In the genomic region with DNA sequence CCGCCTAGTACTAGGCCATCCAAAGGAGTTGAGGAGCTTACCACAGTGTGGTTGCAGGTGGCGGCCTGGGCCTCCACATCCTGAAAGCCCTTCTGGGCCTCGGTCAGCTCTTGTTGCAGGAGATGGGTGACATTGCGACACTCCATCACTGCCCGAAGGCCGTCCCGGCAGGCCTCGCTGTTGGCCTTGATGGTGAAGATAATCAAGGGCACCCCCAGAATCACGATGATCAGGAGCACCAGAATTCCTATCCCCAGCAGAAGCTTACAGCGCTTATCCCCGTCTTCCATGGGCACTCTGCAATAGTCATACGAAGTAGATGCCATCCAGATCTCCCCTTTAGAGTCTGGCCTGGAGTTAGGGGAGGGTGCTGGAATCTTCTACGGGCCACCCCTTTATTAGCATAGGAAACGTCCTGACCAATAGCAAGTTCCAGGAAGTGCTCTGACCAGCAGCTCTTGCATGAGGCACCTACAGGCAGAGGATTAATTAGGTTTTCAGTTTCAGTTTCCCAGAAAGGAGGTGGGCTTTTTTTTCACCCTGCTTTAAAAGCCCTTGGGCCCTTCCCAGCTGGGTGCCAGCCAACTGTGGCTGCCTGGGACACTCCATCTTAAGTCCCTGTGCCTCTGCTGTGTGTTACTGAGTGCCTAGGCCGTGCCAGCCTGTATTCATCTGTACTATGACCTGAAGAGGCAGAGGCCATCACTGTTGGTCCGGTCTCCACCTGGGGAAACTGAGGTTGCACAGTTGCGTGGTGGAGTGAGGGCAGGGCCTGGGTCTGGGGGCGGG, we compare ENCODE assay signal across 1 cellular context.
TF ChIP-seq lines count a peak whose summit lies in the region.

A gene with protein sequence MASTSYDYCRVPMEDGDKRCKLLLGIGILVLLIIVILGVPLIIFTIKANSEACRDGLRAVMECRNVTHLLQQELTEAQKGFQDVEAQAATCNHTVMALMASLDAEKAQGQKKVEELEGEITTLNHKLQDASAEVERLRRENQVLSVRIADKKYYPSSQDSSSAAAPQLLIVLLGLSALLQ (minus strand): TSS at position 381 of the 789 bp plus-strand sequence. CDS start 55 bp downstream, at position 326.

TF ChIP-seq in HepG2, 621 proteins besides CTCF, POLR2A, EP300 and RAD21 (continued from another document and continues in another):
- TF ChIP-seq ZNF577 (CRISPR knock-in tag; IDR thresholded peaks at IDR 0.05; ENCODE audit: borderline replicate concordance, low read depth) (no peak), ZNF446 (CRISPR knock-in tag; IDR thresholded peaks at IDR 0.05) (peak; percentile 36; the same call in 1 of the 2 replicates), NCOA1 (CRISPR knock-in tag; IDR thresholded peaks at IDR 0.05) (no peak), JDP2 (CRISPR knock-in tag; IDR thresholded peaks at IDR 0.05; ENCODE audit: borderline replicate concordance) (no peak), SMAD1 (CRISPR knock-in tag; IDR thresholded peaks at IDR 0.05; ENCODE audit: borderline replicate concordance, low read depth) (no peak), GTF2F1 (IDR thresholded peaks at IDR 0.05; ENCODE audit: low read length) (no peak; the same call in 1 of the 2 replicates), MTF1 (CRISPR knock-in tag; IDR thresholded peaks at IDR 0.05) (no peak), JUND (CRISPR knock-in tag; IDR thresholded peaks at IDR 0.05) (no peak), ZNF670 (CRISPR knock-in tag; IDR thresholded peaks at IDR 0.05; ENCODE audit: borderline replicate concordance) (peak; percentile 38; the same call in 1 of the 2 replicates), ZNF7 (CRISPR knock-in tag; IDR thresholded peaks at IDR 0.05) (no peak), NR2F2 (IDR thresholded peaks at IDR 0.05; ENCODE audit: borderline replicate concordance, low read depth) (no peak; the same call in 1 of the 2 replicates), CCDC6 (CRISPR knock-in tag; IDR thresholded peaks at IDR 0.05) (peak; percentile 67; the same call in 1 of the 2 replicates), RARA (CRISPR knock-in tag; IDR thresholded peaks at IDR 0.05) (no peak), ZNF691 (CRISPR knock-in tag; IDR thresholded peaks at IDR 0.05; ENCODE audit: borderline replicate concordance, low read depth) (no peak), SMAD3 (CRISPR knock-in tag; IDR thresholded peaks at IDR 0.05) (no peak), SALL2 (CRISPR knock-in tag; IDR thresholded peaks at IDR 0.05) (no peak), ATF5 (CRISPR knock-in tag; IDR thresholded peaks at IDR 0.05; ENCODE audit: low read depth) (no peak), ZIK1 (CRISPR knock-in tag; IDR thresholded peaks at IDR 0.05; ENCODE audit: borderline replicate concordance, low read depth) (no peak; the same call in 1 of the 2 replicates), ZNF343 (CRISPR knock-in tag; IDR thresholded peaks at IDR 0.05) (no peak), ZNF180 (CRISPR knock-in tag; IDR thresholded peaks at IDR 0.05; ENCODE audit: borderline replicate concordance, low read depth) (no peak), ZNF451 (CRISPR knock-in tag; IDR thresholded peaks at IDR 0.05) (no peak), RFXANK (CRISPR knock-in tag; IDR thresholded peaks at IDR 0.05) (no peak), SETDB1 (CRISPR knock-in tag; IDR thresholded peaks at IDR 0.05; ENCODE audit: borderline replicate concordance) (no peak), MEIS2 (CRISPR knock-in tag; IDR thresholded peaks at IDR 0.05) (no peak), SRSF1 (optimal IDR thresholded peaks at IDR 0.05; ENCODE audit: low read depth, low read length) (no peak), KAT8 (CRISPR knock-in tag; IDR thresholded peaks at IDR 0.05) (peak; percentile 70), IKZF4 (CRISPR knock-in tag; IDR thresholded peaks at IDR 0.05; ENCODE audit: borderline replicate concordance, low read depth, not compliant biosample characterization) (no peak), ZNF660 (CRISPR knock-in tag; IDR thresholded peaks at IDR 0.05; ENCODE audit: borderline replicate concordance, low read depth) (no peak), CENPX (CRISPR knock-in tag; IDR thresholded peaks at IDR 0.05) (no peak), ASH2L (IDR thresholded peaks at IDR 0.05; ENCODE audit: insufficient read length, low read depth, low read length) (peak; percentile 55), ZNF570 (CRISPR knock-in tag; IDR thresholded peaks at IDR 0.05; ENCODE audit: borderline replicate concordance) (no peak), NFYB (CRISPR knock-in tag; IDR thresholded peaks at IDR 0.05) (peak; percentile 69), TAF1 (CRISPR knock-in tag; IDR thresholded peaks at IDR 0.05) (peak; percentile 58; the same call in 1 of the 2 replicates)
- TF ChIP-seq, protein P1, sequence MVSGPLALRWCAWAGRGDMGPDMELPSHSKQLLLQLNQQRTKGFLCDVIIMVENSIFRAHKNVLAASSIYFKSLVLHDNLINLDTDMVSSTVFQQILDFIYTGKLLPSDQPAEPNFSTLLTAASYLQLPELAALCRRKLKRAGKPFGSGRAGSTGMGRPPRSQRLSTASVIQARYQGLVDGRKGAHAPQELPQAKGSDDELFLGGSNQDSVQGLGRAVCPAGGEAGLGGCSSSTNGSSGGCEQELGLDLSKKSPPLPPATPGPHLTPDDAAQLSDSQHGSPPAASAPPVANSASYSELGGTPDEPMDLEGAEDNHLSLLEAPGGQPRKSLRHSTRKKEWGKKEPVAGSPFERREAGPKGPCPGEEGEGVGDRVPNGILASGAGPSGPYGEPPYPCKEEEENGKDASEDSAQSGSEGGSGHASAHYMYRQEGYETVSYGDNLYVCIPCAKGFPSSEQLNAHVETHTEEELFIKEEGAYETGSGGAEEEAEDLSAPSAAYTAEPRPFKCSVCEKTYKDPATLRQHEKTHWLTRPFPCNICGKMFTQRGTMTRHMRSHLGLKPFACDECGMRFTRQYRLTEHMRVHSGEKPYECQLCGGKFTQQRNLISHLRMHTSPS (CRISPR knock-in tag; IDR thresholded peaks at IDR 0.05; ENCODE audit: low read depth): no peak
- TF ChIP-seq, protein P2, sequence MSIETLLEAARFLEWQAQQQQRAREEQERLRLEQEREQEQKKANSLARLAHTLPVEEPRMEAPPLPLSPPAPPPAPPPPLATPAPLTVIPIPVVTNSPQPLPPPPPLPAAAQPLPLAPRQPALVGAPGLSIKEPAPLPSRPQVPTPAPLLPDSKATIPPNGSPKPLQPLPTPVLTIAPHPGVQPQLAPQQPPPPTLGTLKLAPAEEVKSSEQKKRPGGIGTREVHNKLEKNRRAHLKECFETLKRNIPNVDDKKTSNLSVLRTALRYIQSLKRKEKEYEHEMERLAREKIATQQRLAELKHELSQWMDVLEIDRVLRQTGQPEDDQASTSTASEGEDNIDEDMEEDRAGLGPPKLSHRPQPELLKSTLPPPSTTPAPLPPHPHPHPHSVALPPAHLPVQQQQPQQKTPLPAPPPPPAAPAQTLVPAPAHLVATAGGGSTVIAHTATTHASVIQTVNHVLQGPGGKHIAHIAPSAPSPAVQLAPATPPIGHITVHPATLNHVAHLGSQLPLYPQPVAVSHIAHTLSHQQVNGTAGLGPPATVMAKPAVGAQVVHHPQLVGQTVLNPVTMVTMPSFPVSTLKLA (IDR thresholded peaks at IDR 0.05): no peak
- TF ChIP-seq, protein P3, sequence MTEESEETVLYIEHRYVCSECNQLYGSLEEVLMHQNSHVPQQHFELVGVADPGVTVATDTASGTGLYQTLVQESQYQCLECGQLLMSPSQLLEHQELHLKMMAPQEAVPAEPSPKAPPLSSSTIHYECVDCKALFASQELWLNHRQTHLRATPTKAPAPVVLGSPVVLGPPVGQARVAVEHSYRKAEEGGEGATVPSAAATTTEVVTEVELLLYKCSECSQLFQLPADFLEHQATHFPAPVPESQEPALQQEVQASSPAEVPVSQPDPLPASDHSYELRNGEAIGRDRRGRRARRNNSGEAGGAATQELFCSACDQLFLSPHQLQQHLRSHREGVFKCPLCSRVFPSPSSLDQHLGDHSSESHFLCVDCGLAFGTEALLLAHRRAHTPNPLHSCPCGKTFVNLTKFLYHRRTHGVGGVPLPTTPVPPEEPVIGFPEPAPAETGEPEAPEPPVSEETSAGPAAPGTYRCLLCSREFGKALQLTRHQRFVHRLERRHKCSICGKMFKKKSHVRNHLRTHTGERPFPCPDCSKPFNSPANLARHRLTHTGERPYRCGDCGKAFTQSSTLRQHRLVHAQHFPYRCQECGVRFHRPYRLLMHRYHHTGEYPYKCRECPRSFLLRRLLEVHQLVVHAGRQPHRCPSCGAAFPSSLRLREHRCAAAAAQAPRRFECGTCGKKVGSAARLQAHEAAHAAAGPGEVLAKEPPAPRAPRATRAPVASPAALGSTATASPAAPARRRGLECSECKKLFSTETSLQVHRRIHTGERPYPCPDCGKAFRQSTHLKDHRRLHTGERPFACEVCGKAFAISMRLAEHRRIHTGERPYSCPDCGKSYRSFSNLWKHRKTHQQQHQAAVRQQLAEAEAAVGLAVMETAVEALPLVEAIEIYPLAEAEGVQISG (CRISPR knock-in tag; IDR thresholded peaks at IDR 0.05): peak; percentile 21; the same call in 1 of the 2 replicates
- TF ChIP-seq, protein P4, sequence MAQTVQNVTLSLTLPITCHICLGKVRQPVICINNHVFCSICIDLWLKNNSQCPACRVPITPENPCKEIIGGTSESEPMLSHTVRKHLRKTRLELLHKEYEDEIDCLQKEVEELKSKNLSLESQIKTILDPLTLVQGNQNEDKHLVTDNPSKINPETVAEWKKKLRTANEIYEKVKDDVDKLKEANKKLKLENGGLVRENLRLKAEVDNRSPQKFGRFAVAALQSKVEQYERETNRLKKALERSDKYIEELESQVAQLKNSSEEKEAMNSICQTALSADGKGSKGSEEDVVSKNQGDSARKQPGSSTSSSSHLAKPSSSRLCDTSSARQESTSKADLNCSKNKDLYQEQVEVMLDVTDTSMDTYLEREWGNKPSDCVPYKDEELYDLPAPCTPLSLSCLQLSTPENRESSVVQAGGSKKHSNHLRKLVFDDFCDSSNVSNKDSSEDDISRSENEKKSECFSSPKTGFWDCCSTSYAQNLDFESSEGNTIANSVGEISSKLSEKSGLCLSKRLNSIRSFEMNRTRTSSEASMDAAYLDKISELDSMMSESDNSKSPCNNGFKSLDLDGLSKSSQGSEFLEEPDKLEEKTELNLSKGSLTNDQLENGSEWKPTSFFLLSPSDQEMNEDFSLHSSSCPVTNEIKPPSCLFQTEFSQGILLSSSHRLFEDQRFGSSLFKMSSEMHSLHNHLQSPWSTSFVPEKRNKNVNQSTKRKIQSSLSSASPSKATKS (CRISPR knock-in tag; IDR thresholded peaks at IDR 0.05): no peak
- TF ChIP-seq, protein P5, sequence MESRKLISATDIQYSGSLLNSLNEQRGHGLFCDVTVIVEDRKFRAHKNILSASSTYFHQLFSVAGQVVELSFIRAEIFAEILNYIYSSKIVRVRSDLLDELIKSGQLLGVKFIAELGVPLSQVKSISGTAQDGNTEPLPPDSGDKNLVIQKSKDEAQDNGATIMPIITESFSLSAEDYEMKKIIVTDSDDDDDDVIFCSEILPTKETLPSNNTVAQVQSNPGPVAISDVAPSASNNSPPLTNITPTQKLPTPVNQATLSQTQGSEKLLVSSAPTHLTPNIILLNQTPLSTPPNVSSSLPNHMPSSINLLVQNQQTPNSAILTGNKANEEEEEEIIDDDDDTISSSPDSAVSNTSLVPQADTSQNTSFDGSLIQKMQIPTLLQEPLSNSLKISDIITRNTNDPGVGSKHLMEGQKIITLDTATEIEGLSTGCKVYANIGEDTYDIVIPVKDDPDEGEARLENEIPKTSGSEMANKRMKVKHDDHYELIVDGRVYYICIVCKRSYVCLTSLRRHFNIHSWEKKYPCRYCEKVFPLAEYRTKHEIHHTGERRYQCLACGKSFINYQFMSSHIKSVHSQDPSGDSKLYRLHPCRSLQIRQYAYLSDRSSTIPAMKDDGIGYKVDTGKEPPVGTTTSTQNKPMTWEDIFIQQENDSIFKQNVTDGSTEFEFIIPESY (CRISPR knock-in tag; IDR thresholded peaks at IDR 0.05): no peak
- TF ChIP-seq, protein P6, sequence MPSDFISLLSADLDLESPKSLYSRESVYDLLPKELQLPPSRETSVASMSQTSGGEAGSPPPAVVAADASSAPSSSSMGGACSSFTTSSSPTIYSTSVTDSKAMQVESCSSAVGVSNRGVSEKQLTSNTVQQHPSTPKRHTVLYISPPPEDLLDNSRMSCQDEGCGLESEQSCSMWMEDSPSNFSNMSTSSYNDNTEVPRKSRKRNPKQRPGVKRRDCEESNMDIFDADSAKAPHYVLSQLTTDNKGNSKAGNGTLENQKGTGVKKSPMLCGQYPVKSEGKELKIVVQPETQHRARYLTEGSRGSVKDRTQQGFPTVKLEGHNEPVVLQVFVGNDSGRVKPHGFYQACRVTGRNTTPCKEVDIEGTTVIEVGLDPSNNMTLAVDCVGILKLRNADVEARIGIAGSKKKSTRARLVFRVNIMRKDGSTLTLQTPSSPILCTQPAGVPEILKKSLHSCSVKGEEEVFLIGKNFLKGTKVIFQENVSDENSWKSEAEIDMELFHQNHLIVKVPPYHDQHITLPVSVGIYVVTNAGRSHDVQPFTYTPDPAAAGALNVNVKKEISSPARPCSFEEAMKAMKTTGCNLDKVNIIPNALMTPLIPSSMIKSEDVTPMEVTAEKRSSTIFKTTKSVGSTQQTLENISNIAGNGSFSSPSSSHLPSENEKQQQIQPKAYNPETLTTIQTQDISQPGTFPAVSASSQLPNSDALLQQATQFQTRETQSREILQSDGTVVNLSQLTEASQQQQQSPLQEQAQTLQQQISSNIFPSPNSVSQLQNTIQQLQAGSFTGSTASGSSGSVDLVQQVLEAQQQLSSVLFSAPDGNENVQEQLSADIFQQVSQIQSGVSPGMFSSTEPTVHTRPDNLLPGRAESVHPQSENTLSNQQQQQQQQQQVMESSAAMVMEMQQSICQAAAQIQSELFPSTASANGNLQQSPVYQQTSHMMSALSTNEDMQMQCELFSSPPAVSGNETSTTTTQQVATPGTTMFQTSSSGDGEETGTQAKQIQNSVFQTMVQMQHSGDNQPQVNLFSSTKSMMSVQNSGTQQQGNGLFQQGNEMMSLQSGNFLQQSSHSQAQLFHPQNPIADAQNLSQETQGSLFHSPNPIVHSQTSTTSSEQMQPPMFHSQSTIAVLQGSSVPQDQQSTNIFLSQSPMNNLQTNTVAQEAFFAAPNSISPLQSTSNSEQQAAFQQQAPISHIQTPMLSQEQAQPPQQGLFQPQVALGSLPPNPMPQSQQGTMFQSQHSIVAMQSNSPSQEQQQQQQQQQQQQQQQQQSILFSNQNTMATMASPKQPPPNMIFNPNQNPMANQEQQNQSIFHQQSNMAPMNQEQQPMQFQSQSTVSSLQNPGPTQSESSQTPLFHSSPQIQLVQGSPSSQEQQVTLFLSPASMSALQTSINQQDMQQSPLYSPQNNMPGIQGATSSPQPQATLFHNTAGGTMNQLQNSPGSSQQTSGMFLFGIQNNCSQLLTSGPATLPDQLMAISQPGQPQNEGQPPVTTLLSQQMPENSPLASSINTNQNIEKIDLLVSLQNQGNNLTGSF (CRISPR knock-in tag; IDR thresholded peaks at IDR 0.05): no peak
- TF ChIP-seq, protein P7, sequence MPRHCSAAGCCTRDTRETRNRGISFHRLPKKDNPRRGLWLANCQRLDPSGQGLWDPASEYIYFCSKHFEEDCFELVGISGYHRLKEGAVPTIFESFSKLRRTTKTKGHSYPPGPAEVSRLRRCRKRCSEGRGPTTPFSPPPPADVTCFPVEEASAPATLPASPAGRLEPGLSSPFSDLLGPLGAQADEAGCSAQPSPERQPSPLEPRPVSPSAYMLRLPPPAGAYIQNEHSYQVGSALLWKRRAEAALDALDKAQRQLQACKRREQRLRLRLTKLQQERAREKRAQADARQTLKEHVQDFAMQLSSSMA (CRISPR knock-in tag; IDR thresholded peaks at IDR 0.05): no peak
